ENCODE assay signal across 9 cellular contexts in genomic region chr16:67926181-67926742, GRCh38. TPM values are rescaled to one million over a fixed set of nuclear protein-coding genes. Genes with fewer than 3 reads are reported as not detected.
DNase-seq lines count a peak whose midpoint lies in the region; ATAC-seq and TF ChIP-seq lines count a peak whose summit lies in the region.
"Had no signal": no experiment of that assay in that cellular context is flagged by ENCODE, and none has a peak within 500 bp of the region (broad histone marks: within the 10 kb centered on the region; RNA-seq: fewer than 3 reads in every experiment).

No MANE protein-coding gene starts in this region.

- peaks cover 10% of the 10 kb centered on the region for H3K36me3 Mint-ChIP-seq in activated CD8-positive, alpha-beta T cell treated with anti-CD3 and anti-CD28 coated beads, Interleukin-2, amount 10 ng/mL, durations not matched to agents 7 days and 5 days (ENCODE audit: low read depth)
- H3K36me3 Mint-ChIP-seq: natural killer cell had no signal

- no peak overlapping the region for H3K4me3 ChIP-seq in brain microvascular endothelial cell (ENCODE audit: low read depth, low read length)

- ATAC-seq in GM18502 (IDR thresholded peaks at IDR 0.05; ENCODE audit: poor library complexity, unreplicated experiment), result no peak
- no peak for ATAC-seq in activated CD8-positive, alpha-beta T cell treated with anti-CD3 and anti-CD28 coated beads, Interleukin-2, amount 10 ng/mL, durations not matched to agents 7 days and 5 days
- no peak for ATAC-seq in GM21423 (IDR thresholded peaks at IDR 0.05; ENCODE audit: unreplicated experiment)
- ATAC-seq: natural killer cell had no signal

- H3K9me3 Mint-ChIP-seq in activated CD8-positive, alpha-beta T cell treated with anti-CD3 and anti-CD28 coated beads, Interleukin-2, amount 10 ng/mL, durations not matched to agents 7 days and 5 days (ENCODE audit: insufficient read depth), result no peaks in the 10 kb centered on the region
- H3K9me3 Mint-ChIP-seq: natural killer cell had no signal

- H3K27ac Mint-ChIP-seq in activated CD8-positive, alpha-beta T cell treated with anti-CD3 and anti-CD28 coated beads, Interleukin-2, amount 10 ng/mL, durations not matched to agents 7 days and 5 days, result no peak overlapping the region

- CTCF ChIA-PET in activated CD8-positive, alpha-beta T cell treated with anti-CD3 and anti-CD28 coated beads, Interleukin-2, amount 10 ng/mL, durations not matched to agents 7 days and 5 days (lab: Charles Lee), result interaction anchor here (0.8 to 2.3 kb wide), 3 partner anchors 11 to 42 kb away, joined by 3 to 12 read pairs (median 3); partner anchors contain the start of genes NRN1L and PSMB10

- H3K27ac ChIP-seq in brain microvascular endothelial cell, result no peak overlapping the region

- H3K27me3 ChIP-seq in brain microvascular endothelial cell (replicated peaks), result no peaks in the 10 kb centered on the region

- peak; percentile 39 for TF ChIP-seq CTCF in brain microvascular endothelial cell (IDR thresholded peaks at IDR 0.05; ENCODE audit: low read depth, low read length, missing control alignments)

- in situ Hi-C loops in brain microvascular endothelial cell (cut with HindIII; ENCODE audit: low pct_ligation_motif_present, low sequenced_read_pairs), result no loop called here

- H3K36me3 ChIP-seq in brain microvascular endothelial cell (replicated peaks), result peaks cover 11% of the 10 kb centered on the region

- peaks cover 8% of the 10 kb centered on the region for H3K4me1 Mint-ChIP-seq in activated CD8-positive, alpha-beta T cell treated with anti-CD3 and anti-CD28 coated beads, Interleukin-2, amount 10 ng/mL, durations not matched to agents 7 days and 5 days (ENCODE audit: low read depth)

- POLR2A ChIA-PET in activated CD8-positive, alpha-beta T cell treated with anti-CD3 and anti-CD28 coated beads, Interleukin-2, amount 10 ng/mL, durations not matched to agents 7 days and 5 days (lab: Charles Lee), result interaction anchor here (0.8 to 4.6 kb wide), 2 partner anchors 10 to 53 kb away, joined by 3 to 19 read pairs; partner anchors contain the start of gene PSMB10

- DNase-seq in DMS53 treated with DMSO at 0.1 percent for 48 hours (lab: John Stamatoyannopoulos, UW; ENCODE audit: unreplicated experiment), result peak; percentile 53
- peak; percentile 85 for DNase-seq in NCI-H2029 (lab: John Stamatoyannopoulos, UW)
- peak; percentile 43 for DNase-seq in brain microvascular endothelial cell
- DNase-seq in nucleus accumbens (lab: John Stamatoyannopoulos, UW), result peak in 30 of 56 donors; percentile 8 to 56 (median 34)
- no peak for DNase-seq in stimulated activated CD4-positive, alpha-beta T cell treated with anti-CD3 and anti-CD28 coated beads, Interleukin-2, amount 100 ng/mL, for 24 hours
- DNase-seq in activated CD8-positive, alpha-beta T cell treated with anti-CD3 and anti-CD28 coated beads, Interleukin-2, amount 10 ng/mL, durations not matched to agents 7 days and 5 days, result no peak
- DNase-seq: natural killer cell had no signal

- H3K27me3 Mint-ChIP-seq in activated CD8-positive, alpha-beta T cell treated with anti-CD3 and anti-CD28 coated beads, Interleukin-2, amount 10 ng/mL, durations not matched to agents 7 days and 5 days (ENCODE audit: low read depth), result no peaks in the 10 kb centered on the region

- no peak overlapping the region for H3K4me3 Mint-ChIP-seq in activated CD8-positive, alpha-beta T cell treated with anti-CD3 and anti-CD28 coated beads, Interleukin-2, amount 10 ng/mL, durations not matched to agents 7 days and 5 days
- H3K4me3 Mint-ChIP-seq: natural killer cell had no signal

RNA-seq across cellular contexts. Expression of gene CTRL, which starts 5.4 kb away (rescaled TPM):
- 1 to 10 TPM; 5.5 TPM for total RNA-seq in activated CD8-positive, alpha-beta T cell treated with anti-CD3 and anti-CD28 coated beads, Interleukin-2, amount 10 ng/mL, durations not matched to agents 7 days and 5 days

RNA-seq across cellular contexts. Expression of gene PSMB10, which starts 10.4 kb away (rescaled TPM):
- 100 to 1,000 TPM; 257 to 275 TPM for total RNA-seq in activated CD8-positive, alpha-beta T cell treated with anti-CD3 and anti-CD28 coated beads, Interleukin-2, amount 10 ng/mL, durations not matched to agents 7 days and 5 days

RNA-seq across cellular contexts. Expression of gene LCAT, which starts 17.7 kb away (rescaled TPM):
- 10 to 100 TPM; 22.4 to 23.1 TPM for total RNA-seq in activated CD8-positive, alpha-beta T cell treated with anti-CD3 and anti-CD28 coated beads, Interleukin-2, amount 10 ng/mL, durations not matched to agents 7 days and 5 days

RNA-seq across cellular contexts. Expression of gene PSKH1, which starts 33.2 kb away (rescaled TPM):
- total RNA-seq in activated CD8-positive, alpha-beta T cell treated with anti-CD3 and anti-CD28 coated beads, Interleukin-2, amount 10 ng/mL, durations not matched to agents 7 days and 5 days, result 10 to 100 TPM; 20.0 to 22.8 TPM

RNA-seq across cellular contexts. Expression of gene NRN1L, which starts 41.6 kb away (rescaled TPM):
- total RNA-seq in activated CD8-positive, alpha-beta T cell treated with anti-CD3 and anti-CD28 coated beads, Interleukin-2, amount 10 ng/mL, durations not matched to agents 7 days and 5 days, result 1 to 10 TPM; 1.2 to 1.4 TPM

Comparison
In these comparisons a context has a peak if more than half of its experiments do, and no peak if none do; other contexts are left out.
1. DNase-seq: peak in DMS53 treated with DMSO at 0.1 percent for 48 hours (single experiment), NCI-H2029 (single experiment), brain microvascular endothelial cell (single experiment) and nucleus accumbens (30 of 56); none in stimulated activated CD4-positive, alpha-beta T cell treated with anti-CD3 and anti-CD28 coated beads, Interleukin-2, amount 100 ng/mL, for 24 hours (0 of 2) and activated CD8-positive, alpha-beta T cell treated with anti-CD3 and anti-CD28 coated beads, Interleukin-2, amount 10 ng/mL, durations not matched to agents 7 days and 5 days (single experiment).